ENCODE assay signal across 21 cellular contexts in the genomic region with DNA sequence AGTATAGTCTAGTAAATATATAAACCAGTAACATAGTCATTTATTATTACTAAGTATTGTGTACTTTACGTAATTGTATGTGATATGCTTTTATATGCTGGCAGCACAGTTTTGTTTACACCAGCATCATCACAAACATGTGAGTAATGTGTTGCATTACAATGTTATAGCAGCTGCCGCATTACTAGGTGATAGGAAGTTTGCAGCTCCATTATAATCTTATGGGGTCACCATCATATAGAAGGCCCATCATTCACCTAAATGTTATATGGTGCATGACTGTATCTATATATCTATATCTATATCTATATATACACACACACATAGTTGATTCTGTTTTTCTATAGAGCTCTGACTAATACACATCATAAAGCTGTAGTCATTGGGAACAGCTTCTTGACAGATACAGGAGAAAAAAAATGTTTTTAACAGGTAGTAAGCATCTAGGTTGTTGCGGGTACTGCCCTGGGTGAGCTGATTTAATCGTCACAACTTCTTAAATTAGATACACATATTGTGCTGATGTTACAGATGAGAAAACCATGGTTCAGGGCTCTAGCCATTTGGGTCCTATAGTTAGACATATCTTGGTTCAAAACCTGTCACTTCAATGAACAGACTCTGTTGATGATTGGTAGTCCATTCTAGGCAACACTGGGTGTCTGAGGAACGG.
A peak's percentile ranks its signal among the peaks of the same experiment; 100 is the strongest.
DNase-seq lines count a peak whose midpoint lies in the region; ATAC-seq, FAIRE-seq and TF ChIP-seq lines count a peak whose summit lies in the region.
"Had no signal": no experiment of that assay in that cellular context is flagged by ENCODE, and none has a peak within 500 bp of the region (broad histone marks: within the 10 kb centered on the region; RNA-seq: fewer than 3 reads in every experiment).

No MANE protein-coding gene starts in this region.

- no peak for FAIRE-seq in bronchial epithelial cell (lab: Jason Lieb, UNC)
- no peak for FAIRE-seq in HepG2 (lab: Jason Lieb, UNC)

- no peak overlapping the region for H3K4ac ChIP-seq in mesenchymal stem cell (ENCODE audit: low read depth in 1 of 2, low read length in 2 of 2)

- no peak overlapping the region for H2AK5ac ChIP-seq in mesenchymal stem cell (ENCODE audit: low read length, severe bottlenecking)

- H3K23ac ChIP-seq in mesenchymal stem cell (ENCODE audit: low read length in 2 of 2), result no peak overlapping the region

- TF ChIP-seq CTCF in mammary epithelial cell (conservative IDR thresholded peaks at IDR 0.05 in 1 of 2, IDR thresholded peaks at IDR 0.05 in 1 of 2; ENCODE audit: extremely low read depth in 1 of 2, insufficient read depth in 1 of 2, low read depth in 1 of 2, low read length in 2 of 2) (no peak), breast epithelium (IDR thresholded peaks at IDR 0.05) (no peak), bronchial epithelial cell (IDR thresholded peaks at IDR 0.05; ENCODE audit: insufficient read depth, low read length, severe bottlenecking) (no peak), colonic mucosa (IDR thresholded peaks at IDR 0.05) (no peak), HepG2 (CRISPR knock-in tag; IDR thresholded peaks at IDR 0.05) (no peak)

- peak overlapping the region; percentile 79 for H3K27ac ChIP-seq in mammary epithelial cell (ENCODE audit: insufficient read depth, low read depth, low read length)
- no peak overlapping the region for H3K27ac ChIP-seq in breast epithelium
- no peak overlapping the region for H3K27ac ChIP-seq in mesenchymal stem cell (ENCODE audit: low read length, poor library complexity, severe bottlenecking)
- H3K27ac ChIP-seq in colonic mucosa, result no peak overlapping the region
- H3K27ac ChIP-seq in HepG2 (ENCODE audit: extremely low read length, insufficient read depth, low read length), result no peak overlapping the region
- H3K27ac ChIP-seq: 22Rv1 had no signal

- no peak overlapping the region for H3K4me3 ChIP-seq in mammary epithelial cell (replicated peaks in 1 of 3; ENCODE audit: insufficient read depth in 1 of 3, low read depth in 2 of 3, low read length in 3 of 3)
- H3K4me3 ChIP-seq in breast epithelium, result no peak overlapping the region
- H3K4me3 ChIP-seq in bronchial epithelial cell (ENCODE audit: low read depth, low read length), result no peak overlapping the region
- no peak overlapping the region for H3K4me3 ChIP-seq in mesenchymal stem cell (ENCODE audit: insufficient read depth in 1 of 2, low read depth in 1 of 2, low read length in 2 of 2)
- no peak overlapping the region for H3K4me3 ChIP-seq in colonic mucosa
- no peak overlapping the region for H3K4me3 ChIP-seq in HepG2 (replicated peaks in 1 of 3; ENCODE audit: insufficient read depth in 1 of 3, low read depth in 2 of 3, low read length in 3 of 3)
- H3K4me3 ChIP-seq: HAP-1 had no signal

- H4K8ac ChIP-seq in mesenchymal stem cell (ENCODE audit: low read length), result no peak overlapping the region

- TF ChIP-seq POLR2A in breast epithelium (IDR thresholded peaks at IDR 0.05), result no peak
- TF ChIP-seq POLR2A in HepG2 (IDR thresholded peaks at IDR 0.05; ENCODE audit: insufficient read depth in 1 of 2, low read depth in 2 of 2, low read length in 2 of 2), result no peak

- no peak overlapping the region for H2AFZ ChIP-seq in mammary epithelial cell (ENCODE audit: low read depth, low read length)
- no peak overlapping the region for H2AFZ ChIP-seq in mesenchymal stem cell (ENCODE audit: low read depth, low read length)
- no peak overlapping the region for H2AFZ ChIP-seq in HepG2 (ENCODE audit: low read length)

- no peak overlapping the region for H2BK5ac ChIP-seq in mesenchymal stem cell (ENCODE audit: low read depth, low read length, poor library complexity, severe bottlenecking)

- H3K4me2 ChIP-seq in mammary epithelial cell (ENCODE audit: insufficient read depth, low read depth, low read length) (no peak overlapping the region), mesenchymal stem cell (ENCODE audit: low read length, poor library complexity, severe bottlenecking) (no peak overlapping the region), HepG2 (ENCODE audit: low read depth, low read length) (no peak overlapping the region)

- POLR2A ChIA-PET in HepG2 (lab: Yijun Ruan, JAX), result no interaction called here

- ATAC-seq in HG02885 (IDR thresholded peaks at IDR 0.05; ENCODE audit: poor library complexity, unreplicated experiment) (no peak), HepG2 (no peak)

- H2BK15ac ChIP-seq in mesenchymal stem cell (ENCODE audit: low read depth, poor library complexity, severe bottlenecking), result no peak overlapping the region

- H3K79me2 ChIP-seq in mammary epithelial cell (ENCODE audit: insufficient read depth, low read length) (no peaks in the 10 kb centered on the region), HepG2 (ENCODE audit: insufficient read depth, low read length) (no peaks in the 10 kb centered on the region)

- no peak for TF ChIP-seq RAD21 in HepG2 (CRISPR knock-in tag; IDR thresholded peaks at IDR 0.05)

- in situ Hi-C loops in mammary epithelial cell (cut with MboI; ENCODE audit: low sequenced_read_pairs in 2 of 2), result no loop called here
- in situ Hi-C loops in HepG2 (cut with HindIII; ENCODE audit: extremely low pct_ligation_motif_present, low pct_unique_long_range_greater_than_20kb), result no loop called here

- H3K4me1 ChIP-seq in mammary epithelial cell (ENCODE audit: insufficient read depth, low read length), result peaks cover 14% of the 10 kb centered on the region
- no peaks in the 10 kb centered on the region for H3K4me1 ChIP-seq in breast epithelium
- peaks cover 8% of the 10 kb centered on the region for H3K4me1 ChIP-seq in mesenchymal stem cell (ENCODE audit: control insufficient read depth, insufficient read depth, low read depth, low read length)
- H3K4me1 ChIP-seq in colonic mucosa, result no peaks in the 10 kb centered on the region
- no peaks in the 10 kb centered on the region for H3K4me1 ChIP-seq in HepG2 (ENCODE audit: insufficient read depth, low read length)
- H3K4me1 ChIP-seq: HAP-1 had no signal

- H4K91ac ChIP-seq in mesenchymal stem cell (ENCODE audit: low read length), result no peak overlapping the region

- peak overlapping the region in 1 of 2 experiments; percentile 47 for H2BK12ac ChIP-seq in mesenchymal stem cell (ENCODE audit: low read length in 2 of 2)

- dilution Hi-C loops in mammary epithelial cell (cut with HindIII; ENCODE audit: low sequenced_read_pairs), result no loop called here

- H3K18ac ChIP-seq in mesenchymal stem cell (ENCODE audit: low read depth in 1 of 2, low read length in 2 of 2), result no peak overlapping the region

- CTCF ChIA-PET in mammary epithelial cell (lab: Charles Lee; ENCODE audit: low non-redundant PET), result no interaction called here
- CTCF ChIA-PET in HepG2 (lab: Yijun Ruan, JAX; ENCODE audit: low intra/inter-chr PET ratio, low total read pairs), result no interaction called here

- TF ChIP-seq EP300 in HepG2 (IDR thresholded peaks at IDR 0.05; ENCODE audit: low read depth in 2 of 2, low read length in 2 of 2) (no peak), HepG2 (CRISPR knock-in tag; IDR thresholded peaks at IDR 0.05; ENCODE audit: borderline replicate concordance) (no peak)

- BruUV-seq in mammary epithelial cell (replicated peaks; lab: Mats Ljungman, UMichigan), result no TSS peak
- BruUV-seq in HepG2 (replicated peaks; lab: Mats Ljungman, UMichigan), result no TSS peak

- H3K27me3 ChIP-seq in mammary epithelial cell (ENCODE audit: insufficient read depth, low read length), result no peaks in the 10 kb centered on the region
- H3K27me3 ChIP-seq in breast epithelium, result no peaks in the 10 kb centered on the region
- no peaks in the 10 kb centered on the region for H3K27me3 ChIP-seq in bronchial epithelial cell (ENCODE audit: control insufficient read depth, insufficient read depth, low read length)
- no peaks in the 10 kb centered on the region for H3K27me3 ChIP-seq in mesenchymal stem cell (ENCODE audit: control insufficient read depth in 1 of 2, insufficient read depth in 1 of 2, low read length in 2 of 2)
- H3K27me3 ChIP-seq in colonic mucosa, result no peaks in the 10 kb centered on the region
- H3K27me3 ChIP-seq in HepG2 (ENCODE audit: control insufficient read depth in 1 of 2, insufficient read depth in 2 of 2, low read length in 2 of 2), result no peaks in the 10 kb centered on the region

- no peak overlapping the region for H3K14ac ChIP-seq in mesenchymal stem cell (ENCODE audit: low read length in 2 of 2)

- H3K36me3 ChIP-seq in mammary epithelial cell (ENCODE audit: insufficient read depth, low read length) (no peaks in the 10 kb centered on the region), breast epithelium (no peaks in the 10 kb centered on the region), bronchial epithelial cell (ENCODE audit: control insufficient read depth, insufficient read depth, low read length) (no peaks in the 10 kb centered on the region), mesenchymal stem cell (ENCODE audit: control insufficient read depth in 1 of 2, insufficient read depth in 2 of 2, low read depth in 1 of 2, low read length in 2 of 2) (no peaks in the 10 kb centered on the region), colonic mucosa (no peaks in the 10 kb centered on the region), HepG2 (replicated peaks in 1 of 2; ENCODE audit: control insufficient read depth in 1 of 2, insufficient read depth in 2 of 2, low read length in 2 of 2) (no peaks in the 10 kb centered on the region)
- H3K36me3 ChIP-seq: HAP-1 had no signal

- H3K9ac ChIP-seq in mammary epithelial cell (ENCODE audit: insufficient read depth, low read length) (no peak overlapping the region), mesenchymal stem cell (ENCODE audit: low read length) (no peak overlapping the region), colonic mucosa (ENCODE audit: low read depth in 2 of 2, low read length in 2 of 2) (no peak overlapping the region), HepG2 (ENCODE audit: insufficient read depth, low read depth, low read length) (no peak overlapping the region)

- H3K79me1 ChIP-seq in mesenchymal stem cell (replicated peaks; ENCODE audit: low read length, poor library complexity, severe bottlenecking), result no peaks in the 10 kb centered on the region

- DNase-seq in mammary epithelial cell, result no peak
- no peak for DNase-seq in breast epithelium (ENCODE audit: low spot score in 2 of 2)
- peak; percentile 71 for DNase-seq in bronchial epithelial cell (ENCODE audit: low read depth)
- peak; percentile 55 for DNase-seq in mesenchymal stem cell
- no peak for DNase-seq in colonic mucosa
- DNase-seq in NCI-H510A (lab: John Stamatoyannopoulos, UW), result no peak
- DNase-seq in HepG2 (ENCODE audit: low spot score), result no peak
- DNase-seq: Caco-2; CD4-positive, alpha-beta T cell; GF-D8; KBM-7; NCI-H1105 treated with DMSO at 0.1 percent for 48 hours; NCI-H1694; NCI-H2081 treated with DMSO at 0.1 percent for 48 hours; NCI-H446 treated with DMSO at 0.1 percent for 48 hours; NCI-H748 treated with DMSO at 0.1 percent for 48 hours; OCI-M1; SIG-M5 had no signal

- intact Hi-C loops in mammary epithelial cell (cut with micrococcal nuclease), result loop anchor here (10.0 kb wide), 1 partner anchor 348 kb away; no protein-coding TSS in a partner anchor
- intact Hi-C loops in breast epithelium (cut with DNase I; ENCODE audit: low total_unique reads), result no loop called here
- intact Hi-C loops in colonic mucosa (cut with DNase I), result no loop called here
- intact Hi-C loops in HepG2 (cut with micrococcal nuclease; ENCODE audit: unreplicated experiment), result no loop called here

- WGBS in mammary epithelial cell (ENCODE audit: low coverage, missing lambda C conversion rate), result 77% methylated on average over 5 of the region's 5 CpGs
- WGBS in mesenchymal stem cell, result 44% methylated on average over 2 of the region's 5 CpGs
- WGBS in HepG2 (ENCODE audit: low lambda C conversion rate), result 35% methylated on average over 5 of the region's 5 CpGs

- H4K20me1 ChIP-seq in mammary epithelial cell (ENCODE audit: insufficient read depth, low read length) (no peaks in the 10 kb centered on the region), HepG2 (ENCODE audit: insufficient read depth, low read length) (no peaks in the 10 kb centered on the region)

- H3K9me3 ChIP-seq in mammary epithelial cell (replicated peaks; ENCODE audit: insufficient read depth, low read length) (peaks cover 7% of the 10 kb centered on the region), breast epithelium (no peaks in the 10 kb centered on the region), mesenchymal stem cell (ENCODE audit: control insufficient read depth, low read length) (no peaks in the 10 kb centered on the region), colonic mucosa (no peaks in the 10 kb centered on the region), HepG2 (ENCODE audit: low read length) (no peaks in the 10 kb centered on the region)
- H3K9me3 ChIP-seq: Caco-2, HAP-1 had no signal

- H2BK120ac ChIP-seq in mesenchymal stem cell (ENCODE audit: low read depth, low read length), result no peak overlapping the region

Comparison
In these comparisons a context has a peak if more than half of its experiments do, and no peak if none do; other contexts are left out.
1. DNase-seq: peak in bronchial epithelial cell (single experiment) and mesenchymal stem cell (single experiment); none in mammary epithelial cell (single experiment), breast epithelium (0 of 2), colonic mucosa (single experiment), NCI-H510A (single experiment) and HepG2 (single experiment).